13 cellular contexts compared by ENCODE assay signal in the genomic region with DNA sequence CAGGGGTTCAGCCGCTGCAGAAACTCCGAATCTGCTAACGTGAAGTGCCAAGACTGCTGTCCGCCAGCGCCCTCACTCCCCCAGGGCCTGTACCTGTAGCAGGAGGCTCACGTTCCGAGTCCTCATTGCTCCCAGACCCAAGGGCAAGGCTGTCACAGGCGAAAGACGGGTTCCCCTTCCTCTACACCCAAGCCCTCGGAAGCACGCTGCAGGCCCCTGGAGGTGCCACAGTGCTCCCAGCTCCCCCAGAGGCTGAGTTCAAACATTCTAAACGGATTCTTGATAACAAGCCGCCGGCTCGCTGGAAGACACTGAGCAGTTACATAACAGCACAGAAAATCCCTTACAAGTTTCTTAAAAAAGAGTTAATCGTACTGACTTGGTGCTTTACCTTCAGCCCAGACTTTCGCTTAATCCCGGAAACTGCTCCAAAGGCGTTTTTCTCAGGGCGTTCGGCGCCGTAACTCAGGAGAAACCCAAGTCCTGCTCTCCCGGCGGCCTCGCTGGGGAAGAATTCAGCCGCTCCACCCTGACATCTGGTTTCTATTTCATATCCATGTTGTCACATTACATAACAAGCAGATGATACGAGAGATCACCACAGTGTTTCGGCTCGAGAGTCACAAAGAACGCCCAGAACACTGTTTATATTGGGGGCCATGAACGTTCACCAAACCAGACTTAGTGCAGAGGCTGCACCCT.
DNase-seq lines count a peak whose midpoint lies in the region; ATAC-seq, FAIRE-seq and TF ChIP-seq lines count a peak whose summit lies in the region.
"Had no signal": no experiment of that assay in that cellular context is flagged by ENCODE, and none has a peak within 500 bp of the region (broad histone marks: within the 10 kb centered on the region; RNA-seq: fewer than 3 reads in every experiment).

No MANE protein-coding gene starts in this region.

- H3K79me1 ChIP-seq in H1 (ENCODE audit: low read depth, low read length) = peaks cover 35% of the 10 kb centered on the region

- WGBS in H1 (ENCODE audit: extremely low coverage in 1 of 2, insufficient coverage in 1 of 2, insufficient read length in 1 of 2, insufficient replicate concordance in 2 of 2, low coverage in 1 of 2, low lambda C conversion rate in 2 of 2, missing lambda C conversion rate in 1 of 2), 2 experiments = 93% methylated on average over 32 of the region's 32 CpGs; no CpG with 5 or more reads in 1 of the 2 experiments
- WGBS in thyroid gland, 2 donors = 73 to 83% methylated on average over 31 to 32 of the region's 32 CpGs

- no peak for TF ChIP-seq RAD21 in H1 (IDR thresholded peaks at IDR 0.05 in 1 of 2, conservative IDR thresholded peaks at IDR 0.05 in 1 of 2; ENCODE audit: low read depth in 2 of 2, low read length in 2 of 2)

- no peaks in the 10 kb centered on the region for H3K23me2 ChIP-seq in H1 (ENCODE audit: low read depth, low read length)

- H3K79me2 ChIP-seq in H1 (ENCODE audit: control insufficient read depth in 1 of 2, insufficient read depth in 2 of 2, low read length in 2 of 2) = peaks cover 0 to 92% of the 10 kb centered on the region in 2 experiments; a peak in 3 of 4 replicates

- no peaks in the 10 kb centered on the region for H3K27me3 ChIP-seq in RWPE2 (ENCODE audit: insufficient read depth, poor library complexity, severe bottlenecking)
- no peaks in the 10 kb centered on the region for H3K27me3 ChIP-seq in H1 (replicated peaks in 1 of 4; ENCODE audit: control insufficient read depth in 3 of 4, extremely low read depth in 1 of 4, insufficient read depth in 3 of 4, low read length in 3 of 4)
- no peaks in the 10 kb centered on the region for H3K27me3 ChIP-seq in thyroid gland

- POLR2A ChIA-PET in H1 (lab: Charles Lee; ENCODE audit: partially characterized antibody) = interaction anchor here (1.2 to 1.5 kb wide), 2 partner anchors 12 to 17 kb away, joined by 3 read pairs; no protein-coding TSS in a partner anchor

- H4K5ac ChIP-seq in H1 (ENCODE audit: insufficient read length, low read depth, low read length) = no peak overlapping the region

- intact Hi-C loops in thyroid gland (cut with DNase I) = no loop called here

- 0 out of 2 replicates have a peak overlapping the region, but pooled peaks have one; percentile 40 for H4K8ac ChIP-seq in H1 (ENCODE audit: extremely low read depth, insufficient read depth, low read length)

- H4K91ac ChIP-seq in H1 (replicated peaks; ENCODE audit: insufficient read length, low read length) = no peak overlapping the region

- H2BK120ac ChIP-seq in H1 (replicated peaks; ENCODE audit: low read depth, low read length) = no peak overlapping the region

- TF ChIP-seq CTCF in RWPE2 (IDR thresholded peaks at IDR 0.05; ENCODE audit: poor library complexity, severe bottlenecking) (no peak), H1 (IDR thresholded peaks at IDR 0.05; ENCODE audit: control extremely low read depth in 1 of 3, insufficient read depth in 1 of 3, low read depth in 1 of 3, low read length in 3 of 3) (no peak), thyroid gland (IDR thresholded peaks at IDR 0.05) (no peak)

- no peak overlapping the region for H2BK15ac ChIP-seq in H1 (ENCODE audit: low read length)

- H3K9ac ChIP-seq in H1 (replicated peaks in 1 of 4; ENCODE audit: extremely low read depth in 1 of 4, low read depth in 3 of 4, low read length in 3 of 4) = no peak overlapping the region

- H3K4me3 ChIP-seq in RWPE2 (ENCODE audit: severe bottlenecking) (no peak overlapping the region), H1 (ENCODE audit: extremely low read depth in 1 of 4, insufficient read depth in 2 of 4, low read depth in 3 of 4, low read length in 4 of 4) (no peak overlapping the region), thyroid gland (replicated peaks in 1 of 3) (no peak overlapping the region)

- H3K56ac ChIP-seq in H1 (replicated peaks; ENCODE audit: insufficient read length, low read depth, low read length) = no peak overlapping the region

- H2BK12ac ChIP-seq in H1 (ENCODE audit: low read depth, low read length) = no peak overlapping the region

- CTCF ChIA-PET in H1 (lab: Charles Lee; ENCODE audit: partially characterized antibody) = interaction anchor here (0.8 to 2.1 kb wide), 10 partner anchors 8 to 171 kb away, joined by 3 to 10 read pairs (median 4); no protein-coding TSS in a partner anchor

- ATAC-seq in RWPE2 (ENCODE audit: low read depth) (no peak), HG02852 (IDR thresholded peaks at IDR 0.05; ENCODE audit: unreplicated experiment) (no peak)
- ATAC-seq: T-cell had no signal

- no peak overlapping the region for H2AFZ ChIP-seq in H1 (ENCODE audit: low read length)

- DNase-seq in RWPE2 (ENCODE audit: low spot score) (peak; percentile 54), H1 (ENCODE audit: low read depth in 1 of 2, low spot score in 2 of 2) (peak in 1 of 2 experiments; percentile 43), mesenteric fat pad (ENCODE audit: low spot score) (peak; percentile 81), thyroid gland (no peak), COLO668 (lab: John Stamatoyannopoulos, UW; ENCODE audit: unreplicated experiment) (no peak), NCI-H1436 (lab: John Stamatoyannopoulos, UW) (no peak), amygdala (lab: John Stamatoyannopoulos, UW) (no peak)
- DNase-seq: activated naive CD8-positive, alpha-beta T cell treated with anti-CD3 and anti-CD28 coated beads, Interleukin-2, amount 10 ng/mL, durations not matched to agents 7 days and 5 days; kidney glomerular epithelial cell; NCI-H1417 treated with DMSO at 0.1 percent for 48 hours had no signal

- H3K14ac ChIP-seq in H1 (ENCODE audit: insufficient read length) = no peak overlapping the region

- peaks cover 8 to 10% of the 10 kb centered on the region in 2 experiments for H4K20me1 ChIP-seq in H1 (replicated peaks in 1 of 2; ENCODE audit: control insufficient read depth in 1 of 2, insufficient read depth in 2 of 2, low read length in 2 of 2)

- no peak overlapping the region for H2AK5ac ChIP-seq in H1 (ENCODE audit: low read depth, low read length)

- no peak overlapping the region for H3K27ac ChIP-seq in RWPE2 (ENCODE audit: poor library complexity, severe bottlenecking)
- H3K27ac ChIP-seq in H1 (ENCODE audit: low read depth, low read length) = no peak overlapping the region
- H3K27ac ChIP-seq in thyroid gland = peak overlapping the region in 2 of 3 donors; percentile 40 to 54

- no peak overlapping the region for H3K18ac ChIP-seq in H1 (ENCODE audit: extremely low read depth, low read length)

- H3K4ac ChIP-seq in H1 (replicated peaks; ENCODE audit: insufficient read length, low read depth, low read length) = no peak overlapping the region

- no peak overlapping the region for H2BK5ac ChIP-seq in H1 (ENCODE audit: low read depth, low read length)

- H3K36me3 ChIP-seq in RWPE2 (ENCODE audit: low read depth) (no peaks in the 10 kb centered on the region), H1 (ENCODE audit: control insufficient read depth in 2 of 4, insufficient read depth in 4 of 4, low read length in 3 of 4) (no peaks in the 10 kb centered on the region), thyroid gland (no peaks in the 10 kb centered on the region)

- no peak for TF ChIP-seq EP300 in H1 (IDR thresholded peaks at IDR 0.05; ENCODE audit: borderline replicate concordance in 1 of 2, low read depth in 2 of 2, low read length in 2 of 2)

- no peak overlapping the region for H3K4me2 ChIP-seq in H1 (ENCODE audit: insufficient read depth in 1 of 2, low read depth in 2 of 2, low read length in 2 of 2)

- no peaks in the 10 kb centered on the region for H3K4me1 ChIP-seq in RWPE2 (ENCODE audit: insufficient read depth, poor library complexity, severe bottlenecking)
- H3K4me1 ChIP-seq in H1 (replicated peaks in 1 of 4; ENCODE audit: control insufficient read depth in 3 of 4, insufficient read depth in 4 of 4, low read length in 3 of 4) = no peaks in the 10 kb centered on the region; a peak in 2 of 7 replicates
- H3K4me1 ChIP-seq in thyroid gland = peaks cover 12 to 46% of the 10 kb centered on the region in 2 donors

- H3K9me3 ChIP-seq in RWPE2 (ENCODE audit: severe bottlenecking) (no peaks in the 10 kb centered on the region), H1 (ENCODE audit: insufficient read depth in 2 of 2, low read depth in 1 of 2, low read length in 1 of 2) (no peaks in the 10 kb centered on the region), thyroid gland (no peaks in the 10 kb centered on the region)

- H2BK20ac ChIP-seq in H1 (ENCODE audit: low read length) = no peak overlapping the region

- TF ChIP-seq POLR2A in H1 (IDR thresholded peaks at IDR 0.05; ENCODE audit: control extremely low read depth in 1 of 2, low read depth in 2 of 2, low read length in 2 of 2) (no peak), thyroid gland (IDR thresholded peaks at IDR 0.05) (no peak)

- no peak for FAIRE-seq in H1 (lab: Jason Lieb, UNC)
- FAIRE-seq: GM12891 had no signal

- no peak overlapping the region for H3K23ac ChIP-seq in H1 (ENCODE audit: insufficient read length)

TF ChIP-seq in H1, 55 proteins besides CTCF, POLR2A, EP300 and RAD21 (continues in another document):
- TF ChIP-seq SUZ12 (IDR thresholded peaks at IDR 0.05; ENCODE audit: low read length) = no peak
- TF ChIP-seq CHD1 (IDR thresholded peaks at IDR 0.05; ENCODE audit: low read depth, low read length) = no peak
- TF ChIP-seq TAF7 (optimal IDR thresholded peaks at IDR 0.05; ENCODE audit: borderline replicate concordance, low read depth, low read length) = no peak
- TF ChIP-seq, protein P1, sequence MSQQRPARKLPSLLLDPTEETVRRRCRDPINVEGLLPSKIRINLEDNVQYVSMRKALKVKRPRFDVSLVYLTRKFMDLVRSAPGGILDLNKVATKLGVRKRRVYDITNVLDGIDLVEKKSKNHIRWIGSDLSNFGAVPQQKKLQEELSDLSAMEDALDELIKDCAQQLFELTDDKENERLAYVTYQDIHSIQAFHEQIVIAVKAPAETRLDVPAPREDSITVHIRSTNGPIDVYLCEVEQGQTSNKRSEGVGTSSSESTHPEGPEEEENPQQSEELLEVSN (IDR thresholded peaks at IDR 0.05) = no peak
- TF ChIP-seq SP4 (IDR thresholded peaks at IDR 0.05; ENCODE audit: low read length) = no peak
- TF ChIP-seq POLR2AphosphoS5 (IDR thresholded peaks at IDR 0.05; ENCODE audit: low read depth, low read length) = no peak
- TF ChIP-seq TBP (IDR thresholded peaks at IDR 0.05; ENCODE audit: low read depth, low read length) = no peak
- TF ChIP-seq CTBP2 (IDR thresholded peaks at IDR 0.05; ENCODE audit: borderline replicate concordance, insufficient read depth, insufficient read length, low read length) = no peak
- TF ChIP-seq GABPA (IDR thresholded peaks at IDR 0.05; ENCODE audit: borderline replicate concordance, insufficient read depth, low read length) = no peak
- TF ChIP-seq, protein P2, sequence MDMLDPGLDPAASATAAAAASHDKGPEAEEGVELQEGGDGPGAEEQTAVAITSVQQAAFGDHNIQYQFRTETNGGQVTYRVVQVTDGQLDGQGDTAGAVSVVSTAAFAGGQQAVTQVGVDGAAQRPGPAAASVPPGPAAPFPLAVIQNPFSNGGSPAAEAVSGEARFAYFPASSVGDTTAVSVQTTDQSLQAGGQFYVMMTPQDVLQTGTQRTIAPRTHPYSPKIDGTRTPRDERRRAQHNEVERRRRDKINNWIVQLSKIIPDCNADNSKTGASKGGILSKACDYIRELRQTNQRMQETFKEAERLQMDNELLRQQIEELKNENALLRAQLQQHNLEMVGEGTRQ (IDR thresholded peaks at IDR 0.05; ENCODE audit: low read length) = no peak
- no peak for TF ChIP-seq CREB1 (IDR thresholded peaks at IDR 0.05)

Comparison
In these comparisons a context has a peak if more than half of its experiments do, and no peak if none do; other contexts are left out.
1. DNase-seq: peak in RWPE2 (single experiment) and mesenteric fat pad (single experiment); none in thyroid gland (0 of 2), COLO668 (single experiment), NCI-H1436 (single experiment) and amygdala (0 of 56).
2. H3K27ac ChIP-seq: peak in thyroid gland (2 of 3); none in RWPE2 (single experiment) and H1 (single experiment).